In genomic region chr6:17527076-17527475, GRCh38 we compare ENCODE assay signal across 28 cellular contexts.
"Had no signal": no experiment of that assay in that cellular context is flagged by ENCODE, and none has a peak within 500 bp of the region (broad histone marks: within the 10 kb centered on the region; RNA-seq: fewer than 3 reads in every experiment).

No MANE protein-coding gene starts in this region.

- H3K27me3 ChIP-seq: colonic mucosa, esophagus muscularis mucosa, foreskin keratinocyte, right atrium auricular region, suprapubic skin, transverse colon, upper lobe of right lung, uterus had no signal

- H3K9me3 ChIP-seq: colonic mucosa, esophagus muscularis mucosa, prostate gland, right atrium auricular region, suprapubic skin, transverse colon, upper lobe of right lung, uterus had no signal

- H3K27ac ChIP-seq: colonic mucosa, esophagus muscularis mucosa, foreskin keratinocyte, prostate gland, right atrium auricular region, suprapubic skin, transverse colon, upper lobe of right lung, uterus had no signal

- H3K27ac Mint-ChIP-seq: dendritic cell treated with granulocyte-macrophage colony-stimulating factor and Interleukin-4, amounts not matched to agents 40 ng/mL and 50 ng/mL, for 4 days; naive thymus-derived CD8-positive, alpha-beta T cell; nephron progenitor cell; stimulated activated naive CD8-positive, alpha-beta T cell treated with anti-CD3 and anti-CD28 coated beads, Interleukin-15, amount 100 ng/mL, for 72 hours had no signal

- H3K36me3 Mint-ChIP-seq: naive thymus-derived CD8-positive, alpha-beta T cell had no signal

- H3K9me3 Mint-ChIP-seq: dendritic cell treated with granulocyte-macrophage colony-stimulating factor and Interleukin-4, amounts not matched to agents 40 ng/mL and 50 ng/mL, for 4 days; nephron progenitor cell; stimulated activated naive CD8-positive, alpha-beta T cell treated with anti-CD3 and anti-CD28 coated beads, Interleukin-15, amount 100 ng/mL, for 72 hours had no signal

- DNase-seq: colonic mucosa; effector CD8-positive, alpha-beta T cell; foreskin keratinocyte; glutamatergic neuron; kidney; mammary epithelial cell; mesendoderm; midbrain; naive thymus-derived CD8-positive, alpha-beta T cell; nephron progenitor cell; nucleus accumbens; stimulated activated CD4-positive, alpha-beta T cell treated with anti-CD3 and anti-CD28 coated beads, Interleukin-12 subunit alpha, Interleukin-12 subunit beta, amount 100 ng/mL, for 4 hours; stimulated activated CD4-positive, alpha-beta T cell treated with anti-CD3 and anti-CD28 coated beads, Interleukin-1b, Interleukin-23, amount 100 ng/mL, for 48 hours; stimulated activated CD4-positive, alpha-beta T cell treated with anti-CD3 and anti-CD28 coated beads, Interleukin-4, amount 100 ng/mL, for 1 hour; stimulated activated CD8-positive, alpha-beta memory T cell treated with anti-CD3 and anti-CD28 coated beads, Interleukin-4, amount 100 ng/mL, for 48 hours; stimulated activated naive CD4-positive, alpha-beta T cell; stimulated activated naive CD8-positive, alpha-beta T cell treated with anti-CD3 and anti-CD28 coated beads, Interleukin-15, amount 100 ng/mL, for 72 hours; transverse colon; upper lobe of right lung; uterus had no signal

- H3K4me1 ChIP-seq: colonic mucosa, esophagus muscularis mucosa, foreskin keratinocyte, prostate gland, right atrium auricular region, suprapubic skin, transverse colon, upper lobe of right lung, uterus had no signal

- H3K4me1 Mint-ChIP-seq: naive thymus-derived CD8-positive, alpha-beta T cell; nephron progenitor cell; stimulated activated naive CD8-positive, alpha-beta T cell treated with anti-CD3 and anti-CD28 coated beads, Interleukin-15, amount 100 ng/mL, for 72 hours had no signal

- H3K4me3 ChIP-seq: colonic mucosa, esophagus muscularis mucosa, prostate gland, right atrium auricular region, smooth muscle cell, suprapubic skin, transverse colon, upper lobe of right lung, uterus had no signal

- H3K36me3 ChIP-seq: colonic mucosa, prostate gland, right atrium auricular region, suprapubic skin, transverse colon, upper lobe of right lung, uterus had no signal

- ATAC-seq: foreskin keratinocyte; left lobe of liver; naive thymus-derived CD8-positive, alpha-beta T cell; sciatic nerve; stimulated activated naive CD8-positive, alpha-beta T cell treated with anti-CD3 and anti-CD28 coated beads, Interleukin-15, amount 100 ng/mL, for 72 hours; upper lobe of right lung had no signal

- H3K27me3 Mint-ChIP-seq: dendritic cell treated with granulocyte-macrophage colony-stimulating factor and Interleukin-4, amounts not matched to agents 40 ng/mL and 50 ng/mL, for 4 days had no signal

- H3K4me3 Mint-ChIP-seq: dendritic cell treated with granulocyte-macrophage colony-stimulating factor and Interleukin-4, amounts not matched to agents 40 ng/mL and 50 ng/mL, for 4 days; naive thymus-derived CD8-positive, alpha-beta T cell; nephron progenitor cell; stimulated activated naive CD8-positive, alpha-beta T cell treated with anti-CD3 and anti-CD28 coated beads, Interleukin-15, amount 100 ng/mL, for 72 hours had no signal
